In genomic region chr15:67967871-67968423, GRCh38 we compare ENCODE assay signal across 8 cellular contexts.
DNase-seq lines count a peak whose midpoint lies in the region; ATAC-seq, FAIRE-seq and TF ChIP-seq lines count a peak whose summit lies in the region.

No MANE protein-coding gene starts in this region.

- H3K18ac ChIP-seq in mesenchymal stem cell (ENCODE audit: low read depth in 1 of 2, low read length in 2 of 2), result peak overlapping the region; percentile 13 to 14

- no peak for TF ChIP-seq CTCF in RWPE2 (IDR thresholded peaks at IDR 0.05; ENCODE audit: poor library complexity, severe bottlenecking)

- H3K23ac ChIP-seq in mesenchymal stem cell (ENCODE audit: low read length in 2 of 2), result no peak overlapping the region

- no peak overlapping the region for H3K4ac ChIP-seq in mesenchymal stem cell (ENCODE audit: low read depth in 1 of 2, low read length in 2 of 2)

- H4K91ac ChIP-seq in mesenchymal stem cell (ENCODE audit: low read length), result no peak overlapping the region

- H2AFZ ChIP-seq in mesenchymal stem cell (ENCODE audit: low read depth, low read length), result no peak overlapping the region

- H2BK5ac ChIP-seq in mesenchymal stem cell (ENCODE audit: low read depth, low read length, poor library complexity, severe bottlenecking), result no peak overlapping the region

- peak overlapping the region; percentile 21 for H4K8ac ChIP-seq in mesenchymal stem cell (ENCODE audit: low read length)

- no peaks in the 10 kb centered on the region for H3K79me1 ChIP-seq in mesenchymal stem cell (replicated peaks; ENCODE audit: low read length, poor library complexity, severe bottlenecking)

- H2BK120ac ChIP-seq in mesenchymal stem cell (ENCODE audit: low read depth, low read length), result no peak overlapping the region

- no peak overlapping the region for H2BK15ac ChIP-seq in mesenchymal stem cell (ENCODE audit: low read depth, poor library complexity, severe bottlenecking)

- peak overlapping the region; percentile 67 for H3K4me2 ChIP-seq in mesenchymal stem cell (ENCODE audit: low read length, poor library complexity, severe bottlenecking)

- no peak overlapping the region for H2BK12ac ChIP-seq in mesenchymal stem cell (ENCODE audit: low read length in 2 of 2)

- H3K14ac ChIP-seq in mesenchymal stem cell (ENCODE audit: low read length in 2 of 2), result no peak overlapping the region

- H3K9ac ChIP-seq in mesenchymal stem cell (ENCODE audit: low read length), result peak overlapping the region; percentile 73

- H3K27me3 ChIP-seq in RWPE2 (ENCODE audit: insufficient read depth, poor library complexity, severe bottlenecking) (peaks cover 5% of the 10 kb centered on the region), mesenchymal stem cell (ENCODE audit: control insufficient read depth in 1 of 2, insufficient read depth in 1 of 2, low read length in 2 of 2) (peaks cover 0 to 7% of the 10 kb centered on the region in 2 experiments), thymus (ENCODE audit: control insufficient read depth, insufficient read depth) (no peaks in the 10 kb centered on the region)

- H3K4me1 ChIP-seq in RWPE2 (ENCODE audit: insufficient read depth, poor library complexity, severe bottlenecking) (no peaks in the 10 kb centered on the region), mesenchymal stem cell (ENCODE audit: control insufficient read depth, insufficient read depth, low read depth, low read length) (peaks cover 5% of the 10 kb centered on the region), thymus (ENCODE audit: control insufficient read depth, insufficient read depth, low read length) (peaks cover 12% of the 10 kb centered on the region)

- H3K36me3 ChIP-seq in RWPE2 (ENCODE audit: low read depth) (no peaks in the 10 kb centered on the region), mesenchymal stem cell (ENCODE audit: control insufficient read depth in 1 of 2, insufficient read depth in 2 of 2, low read depth in 1 of 2, low read length in 2 of 2) (no peaks in the 10 kb centered on the region), thymus (ENCODE audit: control insufficient read depth, insufficient read depth) (no peaks in the 10 kb centered on the region)

- FAIRE-seq in HTR-8/SVneo (lab: Jason Lieb, UNC), result peak; percentile 95

- H3K27ac ChIP-seq in RWPE2 (ENCODE audit: poor library complexity, severe bottlenecking) (no peak overlapping the region), mesenchymal stem cell (ENCODE audit: low read length, poor library complexity, severe bottlenecking) (no peak overlapping the region), thymus (ENCODE audit: low read depth) (no peak overlapping the region)

- WGBS in mesenchymal stem cell, result 2% methylated on average over 30 of the region's 30 CpGs
- 31% methylated on average over 30 of the region's 30 CpGs for WGBS in thymus

- peak; percentile 87 for DNase-seq in ELF-1 (ENCODE audit: low read depth, low spot score)
- DNase-seq in HTR-8/SVneo (ENCODE audit: insufficient read length, low spot score), result peak; percentile 70
- peak; percentile 75 for DNase-seq in RWPE2 (ENCODE audit: low spot score)
- DNase-seq in epidermal melanocyte (ENCODE audit: insufficient read length, low spot score), result peak; percentile 37
- DNase-seq in mesenchymal stem cell, result peak; percentile 77
- no peak for DNase-seq in COLO829 (ENCODE audit: low spot score)
- no peak for DNase-seq in OCI-M2 (lab: John Stamatoyannopoulos, UW; ENCODE audit: unreplicated experiment)

- H3K9me3 ChIP-seq in RWPE2 (ENCODE audit: severe bottlenecking) (no peaks in the 10 kb centered on the region), mesenchymal stem cell (ENCODE audit: control insufficient read depth, low read length) (no peaks in the 10 kb centered on the region), thymus (ENCODE audit: control insufficient read depth) (no peaks in the 10 kb centered on the region)

- H3K4me3 ChIP-seq in RWPE2 (ENCODE audit: severe bottlenecking) (peak overlapping the region; percentile 9), mesenchymal stem cell (ENCODE audit: insufficient read depth in 1 of 2, low read depth in 1 of 2, low read length in 2 of 2) (peak overlapping the region; percentile 24 to 75), thymus (ENCODE audit: low read length) (peak overlapping the region; percentile 31)

- H2AK5ac ChIP-seq in mesenchymal stem cell (ENCODE audit: low read length, severe bottlenecking), result no peak overlapping the region

- ATAC-seq in RWPE2 (ENCODE audit: low read depth), result peak; percentile 93

Comparison
In these comparisons a context has a peak if more than half of its experiments do, and no peak if none do; other contexts are left out.
1. DNase-seq: peak in ELF-1 (single experiment), HTR-8/SVneo (single experiment), RWPE2 (single experiment), epidermal melanocyte (single experiment) and mesenchymal stem cell (single experiment); none in COLO829 (single experiment) and OCI-M2 (single experiment).
2. Peak in every context shown above with its lines, with median percentiles within 50 percentile points of each other: H3K4me3 ChIP-seq.